In the genomic region with DNA sequence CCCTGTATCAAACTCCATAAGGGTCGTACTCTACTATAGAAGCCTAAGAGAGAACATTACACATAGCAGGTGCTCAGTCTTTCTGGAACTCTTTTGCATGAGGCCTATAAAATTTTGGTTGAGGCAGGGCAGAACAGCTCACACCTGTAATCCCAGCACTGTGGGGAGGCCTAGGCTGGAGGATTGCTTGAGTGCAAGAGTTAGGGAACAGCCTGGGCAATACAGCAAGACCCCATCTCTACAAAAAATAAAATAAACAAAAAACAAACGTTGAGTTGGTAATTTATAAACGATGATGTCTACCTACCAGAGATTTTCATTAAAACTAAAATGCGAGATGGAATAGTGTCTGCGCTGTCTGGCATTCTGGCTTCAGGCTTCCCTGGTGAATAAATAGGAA, we compare ENCODE assay signal across 8 cellular contexts. TPM values are rescaled to one million over a fixed set of nuclear protein-coding genes. Genes with fewer than 3 reads are reported as not detected.
A peak's percentile ranks its signal among the peaks of the same experiment; 100 is the strongest.
DNase-seq lines count a peak whose midpoint lies in the region; ATAC-seq and TF ChIP-seq lines count a peak whose summit lies in the region.

No MANE protein-coding gene starts in this region.

- H3K27me3 Mint-ChIP-seq in WTC11 (ENCODE audit: low read depth): no peaks in the 10 kb centered on the region

- TF ChIP-seq CTCF in GM06990 (IDR thresholded peaks at IDR 0.05; ENCODE audit: insufficient read depth, low read length, poor library complexity, severe bottlenecking) (no peak), WTC11 (IDR thresholded peaks at IDR 0.05) (no peak), fibroblast of villous mesenchyme (IDR thresholded peaks at IDR 0.05; ENCODE audit: insufficient read depth, low read depth, low read length) (no peak), retinal pigment epithelial cell (conservative IDR thresholded peaks at IDR 0.05; ENCODE audit: low read depth, low read length) (no peak)

- no peak for ATAC-seq in WTC11
- no peak for ATAC-seq in GM19351 (IDR thresholded peaks at IDR 0.05; ENCODE audit: unreplicated experiment)
- no peak for ATAC-seq in GM18868 (IDR thresholded peaks at IDR 0.05; ENCODE audit: unreplicated experiment)

- POLR2A ChIA-PET in WTC11 (lab: Charles Lee): interaction anchor here (2.3 kb wide), 1 partner anchor 37 kb away, joined by 6 read pairs; a partner anchor contains a TSS

- H3K36me3 Mint-ChIP-seq in WTC11: peaks cover 5% of the 10 kb centered on the region

- CTCF ChIA-PET in WTC11 (lab: Charles Lee): interaction anchor here (2.1 kb wide), 1 partner anchor 38 kb away, joined by 12 read pairs; a partner anchor contains a TSS

- no peaks in the 10 kb centered on the region for H3K36me3 ChIP-seq in GM06990 (ENCODE audit: control insufficient read depth, insufficient read depth, low read length)

- H3K27ac Mint-ChIP-seq in WTC11: peak overlapping the region; percentile 51

- H3K9me3 Mint-ChIP-seq in WTC11: peaks cover 5% of the 10 kb centered on the region; the same call in 1 of the 2 replicates

- peak overlapping the region; percentile 54; the same call in 1 of the 2 replicates for H3K4me3 ChIP-seq in GM06990 (replicated peaks; ENCODE audit: low read depth, low read length)
- H3K4me3 ChIP-seq in fibroblast of villous mesenchyme (ENCODE audit: low read depth, low read length): peak overlapping the region; percentile 73
- peak overlapping the region; percentile 56 for H3K4me3 ChIP-seq in retinal pigment epithelial cell (ENCODE audit: low read length)

- peaks cover 7% of the 10 kb centered on the region for H3K4me1 Mint-ChIP-seq in WTC11

- DNase-seq in GM06990 (ENCODE audit: extremely low read depth, insufficient read length): no peak
- DNase-seq in WTC11 (ENCODE audit: low spot score): no peak
- DNase-seq in fibroblast of villous mesenchyme (ENCODE audit: low read depth): no peak
- DNase-seq in retinal pigment epithelial cell (ENCODE audit: low read depth): no peak
- DNase-seq in GM19238 (ENCODE audit: insufficient read length, low spot score): no peak
- DNase-seq in cerebellar cortex (ENCODE audit: low spot score): no peak

- H3K27me3 ChIP-seq in GM06990 (replicated peaks; ENCODE audit: control insufficient read depth, insufficient read depth, low read length): no peaks in the 10 kb centered on the region

- H3K4me3 Mint-ChIP-seq in WTC11: peak overlapping the region; percentile 88

TF ChIP-seq in WTC11, 78 proteins besides CTCF, POLR2A, EP300 and RAD21:
- TF ChIP-seq GTF2I (CRISPR knock-in tag; conservative IDR thresholded peaks at IDR 0.05) (peak; percentile 22; the same call in 1 of the 2 replicates), ZNF121 (CRISPR knock-in tag; IDR thresholded peaks at IDR 0.05) (peak; percentile 91), TP53 (CRISPR knock-in tag; IDR thresholded peaks at IDR 0.05) (no peak)

RNA-seq across cellular contexts. Expression of a gene that starts 0.9 kb away (rescaled TPM):
- total RNA-seq in WTC11 (2021) (21.4 to 24.1 TPM (median 23.3 TPM) in 3 replicates), fibroblast of villous mesenchyme (74.1 and 95.9 TPM in 2 replicates)

RNA-seq across cellular contexts. Expression of a gene that starts 37.8 kb away (rescaled TPM):
- total RNA-seq in WTC11 (2021) (0.37 to 0.62 TPM (median 0.42 TPM) in 3 replicates), fibroblast of villous mesenchyme (under 0.01 TPM in 1 of 2 replicates, not detected in the other)

RNA-seq across cellular contexts. Expression of a gene that starts 51.8 kb away (rescaled TPM):
- total RNA-seq in WTC11 (2021): 0.07 TPM in 2 of 3 replicates, not detected in the other
- not detected in 2 replicates for total RNA-seq in fibroblast of villous mesenchyme
